ENCODE assay signal across 17 cellular contexts in the genomic region with DNA sequence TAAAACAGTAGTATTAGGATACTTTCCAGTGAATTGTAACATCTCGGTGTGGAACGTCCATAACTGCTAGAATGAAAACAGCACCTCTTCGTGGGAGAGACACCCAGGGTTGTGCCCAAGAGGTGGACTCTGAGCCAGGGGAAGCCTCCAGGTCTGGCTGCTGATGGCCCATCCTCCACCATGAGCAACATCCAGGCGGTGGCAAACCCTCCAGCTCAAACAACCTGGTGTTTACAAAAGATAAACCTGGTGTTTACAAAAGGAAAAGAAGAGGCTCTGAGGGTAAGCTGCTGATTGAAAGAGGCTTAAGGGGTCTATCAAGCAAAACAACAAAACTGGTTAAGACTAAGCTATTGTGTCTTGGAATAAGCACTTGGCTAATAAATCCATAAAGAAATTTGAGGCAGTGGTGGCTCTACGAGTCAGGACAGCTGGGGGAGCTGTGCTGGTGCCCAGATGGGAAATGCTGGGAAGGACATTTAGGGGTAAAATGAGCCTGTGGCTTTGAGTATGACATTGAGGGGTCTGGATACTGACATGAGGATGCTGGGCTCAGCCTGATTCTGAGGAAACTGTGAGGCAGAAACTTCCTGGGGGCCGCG.
A peak's percentile ranks its signal among the peaks of the same experiment; 100 is the strongest.
DNase-seq lines count a peak whose midpoint lies in the region; ATAC-seq and TF ChIP-seq lines count a peak whose summit lies in the region.
"Had no signal": no experiment of that assay in that cellular context is flagged by ENCODE, and none has a peak within 500 bp of the region (broad histone marks: within the 10 kb centered on the region; RNA-seq: fewer than 3 reads in every experiment).

No MANE protein-coding gene starts in this region.

- peaks cover 6% of the 10 kb centered on the region for H3F3A ChIP-seq in neural progenitor cell (ENCODE audit: low read depth)

- H3K27ac ChIP-seq in neural progenitor cell: no peak overlapping the region
- H3K27ac ChIP-seq: esophagus muscularis mucosa, heart left ventricle, upper lobe of right lung, VCaP had no signal

- no peaks in the 10 kb centered on the region for H3K27me3 ChIP-seq in neural progenitor cell

- CTCF ChIA-PET in activated CD8-positive, alpha-beta memory T cell treated with anti-CD3 and anti-CD28 coated beads, Interleukin-2, amount 10 ng/mL, durations not matched to agents 7 days and 5 days (lab: Charles Lee): no interaction called here
- CTCF ChIA-PET in GM10248 (lab: Yijun Ruan, JAX): no interaction called here
- CTCF ChIA-PET in activated CD4-positive, alpha-beta T cell treated with anti-CD3 and anti-CD28 coated beads, Interleukin-2, amount 10 ng/mL, durations not matched to agents 7 days and 5 days (lab: Charles Lee): no interaction called here

- H3K4me2 ChIP-seq in neural progenitor cell: no peak overlapping the region

- no peak overlapping the region for H3K27ac Mint-ChIP-seq in activated CD8-positive, alpha-beta memory T cell treated with anti-CD3 and anti-CD28 coated beads, Interleukin-2, amount 10 ng/mL, durations not matched to agents 7 days and 5 days
- H3K27ac Mint-ChIP-seq in neural progenitor cell: peak overlapping the region; percentile 92
- H3K27ac Mint-ChIP-seq in activated CD4-positive, alpha-beta T cell treated with anti-CD3 and anti-CD28 coated beads, Interleukin-2, amount 10 ng/mL, durations not matched to agents 7 days and 5 days: no peak overlapping the region
- H3K27ac Mint-ChIP-seq: CD8-positive, alpha-beta T cell; mesothelial cell of epicardium had no signal

- no peaks in the 10 kb centered on the region for H3K36me3 ChIP-seq in neural progenitor cell
- H3K36me3 ChIP-seq: esophagus muscularis mucosa, heart left ventricle, upper lobe of right lung had no signal

- H3K4me1 Mint-ChIP-seq in activated CD8-positive, alpha-beta memory T cell treated with anti-CD3 and anti-CD28 coated beads, Interleukin-2, amount 10 ng/mL, durations not matched to agents 7 days and 5 days: no peaks in the 10 kb centered on the region
- peaks cover 31% of the 10 kb centered on the region for H3K4me1 Mint-ChIP-seq in neural progenitor cell
- H3K4me1 Mint-ChIP-seq in activated CD4-positive, alpha-beta T cell treated with anti-CD3 and anti-CD28 coated beads, Interleukin-2, amount 10 ng/mL, durations not matched to agents 7 days and 5 days: no peaks in the 10 kb centered on the region
- H3K4me1 Mint-ChIP-seq: mesothelial cell of epicardium had no signal

- H3K79me2 ChIP-seq in neural progenitor cell (ENCODE audit: low read depth): no peaks in the 10 kb centered on the region

- no peaks in the 10 kb centered on the region for H3K36me3 Mint-ChIP-seq in activated CD8-positive, alpha-beta memory T cell treated with anti-CD3 and anti-CD28 coated beads, Interleukin-2, amount 10 ng/mL, durations not matched to agents 7 days and 5 days
- peaks cover 1% of the 10 kb centered on the region for H3K36me3 Mint-ChIP-seq in neural progenitor cell
- H3K36me3 Mint-ChIP-seq in activated CD4-positive, alpha-beta T cell treated with anti-CD3 and anti-CD28 coated beads, Interleukin-2, amount 10 ng/mL, durations not matched to agents 7 days and 5 days (ENCODE audit: low read depth): no peaks in the 10 kb centered on the region
- H3K36me3 Mint-ChIP-seq: CD8-positive, alpha-beta T cell; mesothelial cell of epicardium had no signal

- H3K9me3 Mint-ChIP-seq in activated CD8-positive, alpha-beta memory T cell treated with anti-CD3 and anti-CD28 coated beads, Interleukin-2, amount 10 ng/mL, durations not matched to agents 7 days and 5 days (ENCODE audit: low read depth): peaks cover 8% of the 10 kb centered on the region
- peaks cover 14% of the 10 kb centered on the region for H3K9me3 Mint-ChIP-seq in neural progenitor cell
- peaks cover 10% of the 10 kb centered on the region for H3K9me3 Mint-ChIP-seq in activated CD4-positive, alpha-beta T cell treated with anti-CD3 and anti-CD28 coated beads, Interleukin-2, amount 10 ng/mL, durations not matched to agents 7 days and 5 days

- H3K4me3 Mint-ChIP-seq in activated CD8-positive, alpha-beta memory T cell treated with anti-CD3 and anti-CD28 coated beads, Interleukin-2, amount 10 ng/mL, durations not matched to agents 7 days and 5 days: no peak overlapping the region
- H3K4me3 Mint-ChIP-seq in neural progenitor cell: peak overlapping the region; percentile 47
- H3K4me3 Mint-ChIP-seq in activated CD4-positive, alpha-beta T cell treated with anti-CD3 and anti-CD28 coated beads, Interleukin-2, amount 10 ng/mL, durations not matched to agents 7 days and 5 days: no peak overlapping the region
- H3K4me3 Mint-ChIP-seq: CD8-positive, alpha-beta T cell; mesothelial cell of epicardium had no signal

- H2AFZ ChIP-seq in neural progenitor cell (replicated peaks): no peak overlapping the region

- H3K9ac ChIP-seq in neural progenitor cell: no peak overlapping the region

- H3K4me3 ChIP-seq in neural progenitor cell: no peak overlapping the region
- H3K4me3 ChIP-seq: esophagus muscularis mucosa, heart left ventricle, upper lobe of right lung had no signal

- no peaks in the 10 kb centered on the region for H3K27me3 Mint-ChIP-seq in activated CD8-positive, alpha-beta memory T cell treated with anti-CD3 and anti-CD28 coated beads, Interleukin-2, amount 10 ng/mL, durations not matched to agents 7 days and 5 days
- H3K27me3 Mint-ChIP-seq in neural progenitor cell (ENCODE audit: insufficient read depth, low read depth): peaks cover 13% of the 10 kb centered on the region
- H3K27me3 Mint-ChIP-seq in activated CD4-positive, alpha-beta T cell treated with anti-CD3 and anti-CD28 coated beads, Interleukin-2, amount 10 ng/mL, durations not matched to agents 7 days and 5 days: peaks cover 3% of the 10 kb centered on the region

- no peaks in the 10 kb centered on the region for H3K4me1 ChIP-seq in neural progenitor cell
- H3K4me1 ChIP-seq: esophagus muscularis mucosa, heart left ventricle, upper lobe of right lung had no signal

- TF ChIP-seq CTCF in neural progenitor cell (IDR thresholded peaks at IDR 0.05) (no peak), GM10248 (IDR thresholded peaks at IDR 0.05; ENCODE audit: control extremely low read depth, extremely low read depth, low read depth, missing control alignments) (no peak)

- H3K9me3 ChIP-seq in neural progenitor cell (ENCODE audit: low read depth): no peaks in the 10 kb centered on the region
- H3K9me3 ChIP-seq: esophagus muscularis mucosa, heart left ventricle, upper lobe of right lung had no signal

- POLR2A ChIA-PET in GM10248 (lab: Yijun Ruan, JAX): no interaction called here
- POLR2A ChIA-PET in activated CD4-positive, alpha-beta T cell treated with anti-CD3 and anti-CD28 coated beads, Interleukin-2, amount 10 ng/mL, durations not matched to agents 7 days and 5 days (lab: Charles Lee): no interaction called here

- no peak for ATAC-seq in activated CD8-positive, alpha-beta memory T cell treated with anti-CD3 and anti-CD28 coated beads, Interleukin-2, amount 10 ng/mL, durations not matched to agents 7 days and 5 days
- ATAC-seq: CD8-positive, alpha-beta T cell; HCT116; heart left ventricle; upper lobe of right lung had no signal

- DNase-seq in DMS153 (lab: John Stamatoyannopoulos, UW) (peak; percentile 90), NCI-H1694 treated with DMSO at 0.1 percent for 48 hours (lab: John Stamatoyannopoulos, UW) (peak; percentile 79), neural progenitor cell (ENCODE audit: low spot score) (peak; percentile 9), GM10248 (ENCODE audit: extremely low spot score) (no peak), NCI-H446 treated with DMSO at 0.1 percent for 48 hours (lab: John Stamatoyannopoulos, UW) (no peak), NCI-H2227 (lab: John Stamatoyannopoulos, UW; ENCODE audit: unreplicated experiment) (no peak)
- peak; percentile 7 for DNase-seq in activated CD8-positive, alpha-beta memory T cell treated with anti-CD3 and anti-CD28 coated beads, Interleukin-2, amount 10 ng/mL, durations not matched to agents 7 days and 5 days
- DNase-seq in activated CD4-positive, alpha-beta T cell treated with anti-CD3 and anti-CD28 coated beads, Interleukin-2, amount 10 ng/mL, durations not matched to agents 7 days and 5 days: no peak
- DNase-seq: activated naive CD4-positive, alpha-beta T cell treated with Interleukin-2 at 50 U/mL for 16 hours; heart left ventricle; MM.1S had no signal

- no peaks in the 10 kb centered on the region for H4K20me1 ChIP-seq in neural progenitor cell (ENCODE audit: low read depth)

Comparison
In these comparisons a context has a peak if more than half of its experiments do, and no peak if none do; other contexts are left out.
1. DNase-seq: peak in DMS153 (single experiment), NCI-H1694 treated with DMSO at 0.1 percent for 48 hours (single experiment), activated CD8-positive, alpha-beta memory T cell treated with anti-CD3 and anti-CD28 coated beads, Interleukin-2, amount 10 ng/mL, durations not matched to agents 7 days and 5 days (single experiment) and neural progenitor cell (single experiment); none in GM10248 (single experiment), NCI-H446 treated with DMSO at 0.1 percent for 48 hours (single experiment), activated CD4-positive, alpha-beta T cell treated with anti-CD3 and anti-CD28 coated beads, Interleukin-2, amount 10 ng/mL, durations not matched to agents 7 days and 5 days (single experiment) and NCI-H2227 (single experiment).